Comparison of ENCODE assay signal across 15 cellular contexts in genomic region chr1:10762875-10763274, GRCh38. TPM values are rescaled to one million over a fixed set of nuclear protein-coding genes. Genes with fewer than 3 reads are reported as not detected.
DNase-seq lines count a peak whose midpoint lies in the region; TF ChIP-seq lines count a peak whose summit lies in the region.
"Had no signal": no experiment of that assay in that cellular context is flagged by ENCODE, and none has a peak within 500 bp of the region (broad histone marks: within the 10 kb centered on the region; RNA-seq: fewer than 3 reads in every experiment).

No MANE protein-coding gene starts in this region.

- in situ Hi-C loops in G401 (cut with HindIII; ENCODE audit: low sequenced_read_pairs), result no loop called here

- H3K9me3 ChIP-seq in Peyer's patch (no peaks in the 10 kb centered on the region), mucosa of rectum (ENCODE audit: control insufficient read depth in 2 of 2, low read length in 2 of 2) (no peaks in the 10 kb centered on the region), spleen (no peaks in the 10 kb centered on the region)

- H3K27ac ChIP-seq in C4-2B, result peak overlapping the region; percentile 42; the same call in 1 of the 2 replicates
- peak overlapping the region in 3 of 4 donors; percentile 64 to 97 (median 81) for H3K27ac ChIP-seq in Peyer's patch
- peak overlapping the region in 1 of 2 donors; percentile 95 for H3K27ac ChIP-seq in mucosa of rectum (ENCODE audit: low read depth in 2 of 2, low read length in 2 of 2)
- peak overlapping the region in 5 of 8 donors; percentile 31 to 58 (median 46) for H3K27ac ChIP-seq in spleen
- H3K27ac ChIP-seq: KMS-11 had no signal

- no peaks in the 10 kb centered on the region for H3K36me3 ChIP-seq in Peyer's patch
- peaks cover 0 to 4% of the 10 kb centered on the region in 2 donors for H3K36me3 ChIP-seq in mucosa of rectum (ENCODE audit: control insufficient read depth in 2 of 2, insufficient read depth in 2 of 2, low read length in 2 of 2)
- no peaks in the 10 kb centered on the region for H3K36me3 ChIP-seq in spleen

- H3K4me3 ChIP-seq in Peyer's patch (no peak overlapping the region), mucosa of rectum (ENCODE audit: low read length in 2 of 2) (no peak overlapping the region), spleen (no peak overlapping the region)

- H3K9ac ChIP-seq in mucosa of rectum (ENCODE audit: low read depth in 1 of 2, low read length in 2 of 2), result peak overlapping the region; percentile 6 to 16
- H3K9ac ChIP-seq: KMS-11 had no signal

- H3K27me3 ChIP-seq in Peyer's patch, result no peaks in the 10 kb centered on the region
- H3K27me3 ChIP-seq in mucosa of rectum (ENCODE audit: control insufficient read depth in 2 of 2, insufficient read depth in 2 of 2, low read length in 2 of 2), result peaks cover 0 to 3% of the 10 kb centered on the region in 2 donors
- peaks cover 0 to 4% (median 0%) of the 10 kb centered on the region in 7 donors for H3K27me3 ChIP-seq in spleen (replicated peaks in 1 of 7)

- TF ChIP-seq POLR2A in Peyer's patch (IDR thresholded peaks at IDR 0.05) (no peak), spleen (IDR thresholded peaks at IDR 0.05) (no peak)

- H3K4me1 ChIP-seq in Peyer's patch (peaks cover 0 to 86% (median 10%) of the 10 kb centered on the region in 4 donors), mucosa of rectum (ENCODE audit: control insufficient read depth in 2 of 2, insufficient read depth in 2 of 2, low read length in 2 of 2) (peaks cover 64 to 78% of the 10 kb centered on the region in 2 donors), spleen (peaks cover 0 to 23% (median 11%) of the 10 kb centered on the region in 6 donors)

- intact Hi-C loops in spleen (cut with DNase I; ENCODE audit: low total_unique reads), result no loop called here

- 82 to 86% (median 85%) methylated on average over 6 to 12 of the region's 12 CpGs for WGBS in spleen, 5 donors

- DNase-seq in Peyer's patch (no peak), spleen (no peak), NCI-H510A (lab: John Stamatoyannopoulos, UW) (no peak), G401 (ENCODE audit: low spot score) (no peak), NCI-H226 (no peak), DMS 273 treated with DMSO at 0.1 percent for 48 hours (lab: John Stamatoyannopoulos, UW) (no peak)
- DNase-seq: COR-L47, H9, NCI-H1436, NCI-H2081, NCI-H524 treated with DMSO at 0.1 percent for 48 hours, SIG-M5 had no signal

- TF ChIP-seq CTCF in C4-2B (conservative IDR thresholded peaks at IDR 0.05), result no peak
- no peak for TF ChIP-seq CTCF in Peyer's patch (IDR thresholded peaks at IDR 0.05)
- no peak for TF ChIP-seq CTCF in spleen (IDR thresholded peaks at IDR 0.05 in 8 of 11, conservative IDR thresholded peaks at IDR 0.05 in 3 of 11)

RNA-seq across cellular contexts. Expression of gene CASZ1, which starts 33.6 kb away (rescaled TPM):
- total RNA-seq in Peyer's patch, result 100 to 1,000 TPM in 3 of 4 donors, 10 to 100 TPM in 1; 87.5 to 165 (median 137) TPM
- 10 to 100 TPM in 5 of 7 donors, 1 to 10 TPM in 2; 5.8 to 14.5 (median 11.7) TPM for total RNA-seq in spleen
- 1 to 10 TPM in 2 of 3 donors, under 1 TPM in 1; 0.73 to 3.9 (median 1.5) TPM for polyA plus RNA-seq in spleen
- total RNA-seq in G401 (2014; rRNA removed; shearing (Covaris generic)), result 2.2 and 7.4 TPM in 2 replicates

Comparison
In these comparisons a context has a peak if more than half of its experiments do, and no peak if none do; other contexts are left out.
1. RNA of gene CASZ1, which starts 33.6 kb away (total RNA-seq): 87.5 to 165 TPM in Peyer's patch; 5.8 to 14.5 TPM in spleen and 2.2 to 7.4 TPM in G401; every median in the first group is over 4 times any median in the second.